ENCODE assay signal across 1 cellular context in the genomic region with DNA sequence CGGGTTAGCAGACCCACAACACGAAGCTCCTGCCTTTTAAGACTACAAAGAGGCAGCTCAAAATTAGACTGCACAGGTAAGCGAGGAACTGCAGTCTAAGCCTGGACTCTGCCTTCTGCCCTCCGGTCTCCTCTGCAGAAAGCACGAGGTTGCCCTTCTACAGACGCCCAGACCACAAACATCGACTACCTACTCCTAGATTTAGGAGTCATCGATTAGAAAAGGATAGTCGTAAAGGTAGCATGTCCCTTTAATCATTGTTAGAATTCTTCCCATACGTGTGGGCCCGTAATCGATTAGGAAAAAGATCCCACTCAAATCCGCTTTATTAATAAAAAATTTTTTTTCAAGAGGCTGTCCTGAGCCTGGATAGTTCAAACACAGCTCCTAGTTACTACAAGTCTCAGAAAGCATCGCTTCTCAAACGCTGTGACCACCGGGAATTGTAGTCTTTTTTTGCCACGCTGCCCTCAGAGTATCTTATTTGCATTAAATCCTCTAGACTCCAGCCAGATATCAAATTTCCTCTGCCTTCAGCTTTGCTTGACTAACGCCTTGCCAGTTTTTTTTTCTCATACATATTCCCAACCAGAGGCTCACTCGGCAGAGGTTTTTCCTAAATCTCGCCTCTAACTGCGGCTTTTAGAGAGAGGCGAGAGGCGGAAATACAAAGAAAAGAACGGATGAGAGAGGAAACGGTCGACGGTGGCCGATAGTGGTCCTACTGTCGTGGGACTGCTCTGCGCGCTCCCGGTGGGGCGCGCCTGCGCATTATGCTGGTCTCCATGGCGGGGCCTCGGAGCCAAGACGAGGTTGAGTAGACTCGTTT.
TF ChIP-seq lines count a peak whose summit lies in the region.

A gene with protein sequence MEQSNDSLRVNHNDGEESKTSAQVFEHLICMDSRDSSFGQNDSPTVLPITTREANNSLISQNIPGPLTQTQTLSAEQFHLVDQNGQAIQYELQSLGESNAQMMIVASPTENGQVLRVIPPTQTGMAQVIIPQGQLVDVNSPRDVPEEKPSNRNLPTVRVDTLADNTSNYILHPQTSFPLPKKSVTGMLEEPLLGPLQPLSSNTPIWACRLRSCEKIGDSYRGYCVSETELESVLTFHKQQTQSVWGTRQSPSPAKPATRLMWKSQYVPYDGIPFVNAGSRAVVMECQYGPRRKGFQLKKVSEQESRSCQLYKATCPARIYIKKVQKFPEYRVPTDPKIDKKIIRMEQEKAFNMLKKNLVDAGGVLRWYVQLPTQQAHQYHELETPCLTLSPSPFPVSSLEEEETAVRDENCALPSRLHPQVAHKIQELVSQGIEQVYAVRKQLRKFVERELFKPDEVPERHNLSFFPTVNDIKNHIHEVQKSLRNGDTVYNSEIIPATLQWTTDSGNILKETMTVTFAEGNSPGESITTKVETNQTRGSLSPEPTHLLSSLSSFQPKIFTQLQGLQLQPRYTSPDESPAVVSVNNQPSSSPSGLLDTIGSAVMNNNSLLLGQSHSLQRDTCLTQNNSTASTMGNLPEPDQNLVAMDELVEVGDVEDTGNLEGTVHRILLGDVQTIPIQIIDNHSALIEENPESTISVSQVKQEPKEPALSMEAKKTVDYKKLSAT (plus strand): TSS at position 763 of the 829 bp plus-strand sequence. CDS start 29,628 bp downstream, outside the sequence.
A gene (minus strand): TSS at position 161 of the 829 bp plus-strand sequence. CDS start 197 bp downstream, outside the sequence.

TF ChIP-seq in WTC11, 78 proteins besides CTCF, POLR2A, EP300 and RAD21 (continued from another document):
- TF ChIP-seq, protein P1, sequence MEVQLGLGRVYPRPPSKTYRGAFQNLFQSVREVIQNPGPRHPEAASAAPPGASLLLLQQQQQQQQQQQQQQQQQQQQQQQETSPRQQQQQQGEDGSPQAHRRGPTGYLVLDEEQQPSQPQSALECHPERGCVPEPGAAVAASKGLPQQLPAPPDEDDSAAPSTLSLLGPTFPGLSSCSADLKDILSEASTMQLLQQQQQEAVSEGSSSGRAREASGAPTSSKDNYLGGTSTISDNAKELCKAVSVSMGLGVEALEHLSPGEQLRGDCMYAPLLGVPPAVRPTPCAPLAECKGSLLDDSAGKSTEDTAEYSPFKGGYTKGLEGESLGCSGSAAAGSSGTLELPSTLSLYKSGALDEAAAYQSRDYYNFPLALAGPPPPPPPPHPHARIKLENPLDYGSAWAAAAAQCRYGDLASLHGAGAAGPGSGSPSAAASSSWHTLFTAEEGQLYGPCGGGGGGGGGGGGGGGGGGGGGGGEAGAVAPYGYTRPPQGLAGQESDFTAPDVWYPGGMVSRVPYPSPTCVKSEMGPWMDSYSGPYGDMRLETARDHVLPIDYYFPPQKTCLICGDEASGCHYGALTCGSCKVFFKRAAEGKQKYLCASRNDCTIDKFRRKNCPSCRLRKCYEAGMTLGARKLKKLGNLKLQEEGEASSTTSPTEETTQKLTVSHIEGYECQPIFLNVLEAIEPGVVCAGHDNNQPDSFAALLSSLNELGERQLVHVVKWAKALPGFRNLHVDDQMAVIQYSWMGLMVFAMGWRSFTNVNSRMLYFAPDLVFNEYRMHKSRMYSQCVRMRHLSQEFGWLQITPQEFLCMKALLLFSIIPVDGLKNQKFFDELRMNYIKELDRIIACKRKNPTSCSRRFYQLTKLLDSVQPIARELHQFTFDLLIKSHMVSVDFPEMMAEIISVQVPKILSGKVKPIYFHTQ (CRISPR knock-in tag; IDR thresholded peaks at IDR 0.05), result no peak
- TF ChIP-seq, protein P2, sequence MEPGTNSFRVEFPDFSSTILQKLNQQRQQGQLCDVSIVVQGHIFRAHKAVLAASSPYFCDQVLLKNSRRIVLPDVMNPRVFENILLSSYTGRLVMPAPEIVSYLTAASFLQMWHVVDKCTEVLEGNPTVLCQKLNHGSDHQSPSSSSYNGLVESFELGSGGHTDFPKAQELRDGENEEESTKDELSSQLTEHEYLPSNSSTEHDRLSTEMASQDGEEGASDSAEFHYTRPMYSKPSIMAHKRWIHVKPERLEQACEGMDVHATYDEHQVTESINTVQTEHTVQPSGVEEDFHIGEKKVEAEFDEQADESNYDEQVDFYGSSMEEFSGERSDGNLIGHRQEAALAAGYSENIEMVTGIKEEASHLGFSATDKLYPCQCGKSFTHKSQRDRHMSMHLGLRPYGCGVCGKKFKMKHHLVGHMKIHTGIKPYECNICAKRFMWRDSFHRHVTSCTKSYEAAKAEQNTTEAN (CRISPR knock-in tag; IDR thresholded peaks at IDR 0.05), result peak; percentile 61; the same call in 1 of the 2 replicates
- TF ChIP-seq SMAD4 (CRISPR knock-in tag; IDR thresholded peaks at IDR 0.05) (no peak), GABPB1 (CRISPR knock-in tag; IDR thresholded peaks at IDR 0.05) (peak; percentile 44), ZNF121 (CRISPR knock-in tag; IDR thresholded peaks at IDR 0.05) (0 out of 2 replicates have a peak, but pooled peaks have one; percentile 22), CBFB (CRISPR knock-in tag; IDR thresholded peaks at IDR 0.05; ENCODE audit: low read depth) (no peak), NFE2L1 (CRISPR knock-in tag; IDR thresholded peaks at IDR 0.05) (peak; percentile 54; the same call in 1 of the 2 replicates), FOXK1 (CRISPR knock-in tag; IDR thresholded peaks at IDR 0.05) (peak; percentile 51; the same call in 1 of the 2 replicates)
- TF ChIP-seq, protein P3, sequence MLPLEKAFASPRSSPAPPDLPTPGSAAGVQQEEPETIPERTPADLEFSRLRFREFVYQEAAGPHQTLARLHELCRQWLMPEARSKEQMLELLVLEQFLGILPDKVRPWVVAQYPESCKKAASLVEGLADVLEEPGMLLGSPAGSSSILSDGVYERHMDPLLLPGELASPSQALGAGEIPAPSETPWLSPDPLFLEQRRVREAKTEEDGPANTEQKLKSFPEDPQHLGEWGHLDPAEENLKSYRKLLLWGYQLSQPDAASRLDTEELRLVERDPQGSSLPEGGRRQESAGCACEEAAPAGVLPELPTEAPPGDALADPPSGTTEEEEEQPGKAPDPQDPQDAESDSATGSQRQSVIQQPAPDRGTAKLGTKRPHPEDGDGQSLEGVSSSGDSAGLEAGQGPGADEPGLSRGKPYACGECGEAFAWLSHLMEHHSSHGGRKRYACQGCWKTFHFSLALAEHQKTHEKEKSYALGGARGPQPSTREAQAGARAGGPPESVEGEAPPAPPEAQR (CRISPR knock-in tag; IDR thresholded peaks at IDR 0.05), result no peak
- TF ChIP-seq, protein P4, sequence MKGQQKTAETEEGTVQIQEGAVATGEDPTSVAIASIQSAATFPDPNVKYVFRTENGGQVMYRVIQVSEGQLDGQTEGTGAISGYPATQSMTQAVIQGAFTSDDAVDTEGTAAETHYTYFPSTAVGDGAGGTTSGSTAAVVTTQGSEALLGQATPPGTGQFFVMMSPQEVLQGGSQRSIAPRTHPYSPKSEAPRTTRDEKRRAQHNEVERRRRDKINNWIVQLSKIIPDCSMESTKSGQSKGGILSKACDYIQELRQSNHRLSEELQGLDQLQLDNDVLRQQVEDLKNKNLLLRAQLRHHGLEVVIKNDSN (CRISPR knock-in tag; IDR thresholded peaks at IDR 0.05), result peak; percentile 19; the same call in 1 of the 2 replicates
- TF ChIP-seq, protein P5, sequence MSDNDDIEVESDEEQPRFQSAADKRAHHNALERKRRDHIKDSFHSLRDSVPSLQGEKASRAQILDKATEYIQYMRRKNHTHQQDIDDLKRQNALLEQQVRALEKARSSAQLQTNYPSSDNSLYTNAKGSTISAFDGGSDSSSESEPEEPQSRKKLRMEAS (CRISPR knock-in tag; IDR thresholded peaks at IDR 0.05), result peak; percentile 88; the same call in 1 of the 2 replicates
- TF ChIP-seq, protein P6, sequence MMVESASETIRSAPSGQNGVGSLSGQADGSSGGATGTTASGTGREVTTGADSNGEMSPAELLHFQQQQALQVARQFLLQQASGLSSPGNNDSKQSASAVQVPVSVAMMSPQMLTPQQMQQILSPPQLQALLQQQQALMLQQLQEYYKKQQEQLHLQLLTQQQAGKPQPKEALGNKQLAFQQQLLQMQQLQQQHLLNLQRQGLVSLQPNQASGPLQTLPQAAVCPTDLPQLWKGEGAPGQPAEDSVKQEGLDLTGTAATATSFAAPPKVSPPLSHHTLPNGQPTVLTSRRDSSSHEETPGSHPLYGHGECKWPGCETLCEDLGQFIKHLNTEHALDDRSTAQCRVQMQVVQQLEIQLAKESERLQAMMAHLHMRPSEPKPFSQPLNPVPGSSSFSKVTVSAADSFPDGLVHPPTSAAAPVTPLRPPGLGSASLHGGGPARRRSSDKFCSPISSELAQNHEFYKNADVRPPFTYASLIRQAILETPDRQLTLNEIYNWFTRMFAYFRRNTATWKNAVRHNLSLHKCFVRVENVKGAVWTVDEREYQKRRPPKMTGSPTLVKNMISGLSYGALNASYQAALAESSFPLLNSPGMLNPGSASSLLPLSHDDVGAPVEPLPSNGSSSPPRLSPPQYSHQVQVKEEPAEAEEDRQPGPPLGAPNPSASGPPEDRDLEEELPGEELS (CRISPR knock-in tag; IDR thresholded peaks at IDR 0.05), result no peak
